ENCODE assay signal across 8 cellular contexts in genomic region chr5:157459715-157460599, GRCh38. TPM values are rescaled to one million over a fixed set of nuclear protein-coding genes. Genes with fewer than 3 reads are reported as not detected.
DNase-seq lines count a peak whose midpoint lies in the region; ATAC-seq, FAIRE-seq and TF ChIP-seq lines count a peak whose summit lies in the region.

Gene NIPAL4, plus strand, starts transcription at chr5:157460213. Its CDS starts 108 bp downstream, at chr5:157460321.

- H3K9ac ChIP-seq in endodermal cell (ENCODE audit: extremely low read depth, low read length, poor library complexity, severe bottlenecking) = no peak within 1 kb of the TSS

- DNase-seq in GM12892 (ENCODE audit: insufficient read length) (peak; percentile 34), endodermal cell (peak; percentile 73), mucosa of descending colon (peak in 2 of 3 donors; percentile 39 to 53)
- peak; percentile 45 to 50 for DNase-seq in activated CD4-positive, alpha-beta T cell treated with anti-CD3 and anti-CD28 coated beads for 4 hours
- DNase-seq in stimulated activated naive CD8-positive, alpha-beta T cell treated with anti-CD3 and anti-CD28 coated beads, Interleukin-15, Interleukin-2, amounts not matched to agents 100 U/mL and 50 U/mL, for 24 hours = peak; percentile 56

- 0 to 3% methylated on average over 5 to 53 of the region's 54 CpGs for WGBS in endodermal cell (ENCODE audit: insufficient coverage in 1 of 2, insufficient read length in 1 of 2), 2 experiments

- peaks cover 62% of the 10 kb centered on the region for H3K27me3 Mint-ChIP-seq in endodermal cell (ENCODE audit: insufficient read depth)

- H3K9me3 ChIP-seq in endodermal cell (ENCODE audit: control insufficient read depth, low read length) (no peaks in the 10 kb centered on the region), mucosa of descending colon (no peaks in the 10 kb centered on the region)

- peak; percentile 36 for FAIRE-seq in GM12892 (lab: Jason Lieb, UNC)

- H3K4me3 ChIP-seq in endodermal cell (ENCODE audit: low read length) (peak within 1 kb of the TSS; percentile 75), mucosa of descending colon (no peak within 1 kb of the TSS)

- TF ChIP-seq POLR2A in GM12892 (IDR thresholded peaks at IDR 0.05; ENCODE audit: low read depth, low read length) = no peak

- H3K36me3 ChIP-seq in endodermal cell (ENCODE audit: control insufficient read depth, insufficient read depth, low read length) (no peaks in the 10 kb centered on the region), mucosa of descending colon (ENCODE audit: low read depth) (no peaks in the 10 kb centered on the region)

- peaks cover 7% of the 10 kb centered on the region for H3K4me1 Mint-ChIP-seq in endodermal cell

- H3K4me1 ChIP-seq in endodermal cell (ENCODE audit: control insufficient read depth, insufficient read depth, low read length) (peaks cover 2% of the 10 kb centered on the region), mucosa of descending colon (ENCODE audit: low read depth) (no peaks in the 10 kb centered on the region)

- H3K27ac ChIP-seq in endodermal cell (ENCODE audit: low read depth, low read length) = no peak within 1 kb of the TSS

- ATAC-seq in mucosa of descending colon (peak; percentile 56), GM19397 (IDR thresholded peaks at IDR 0.05; ENCODE audit: unreplicated experiment) (no peak), GM21723 (IDR thresholded peaks at IDR 0.05; ENCODE audit: unreplicated experiment) (no peak), GM21825 (IDR thresholded peaks at IDR 0.05; ENCODE audit: unreplicated experiment) (no peak)
- peak; percentile 33 for ATAC-seq in stimulated activated naive CD8-positive, alpha-beta T cell treated with anti-CD3 and anti-CD28 coated beads, Interleukin-15, Interleukin-2, amounts not matched to agents 100 U/mL and 50 U/mL, for 24 hours

- no peaks in the 10 kb centered on the region for H3K36me3 Mint-ChIP-seq in endodermal cell (ENCODE audit: low read depth)

- H3K27ac Mint-ChIP-seq in endodermal cell = no peak within 1 kb of the TSS

- no peak for TF ChIP-seq CTCF in endodermal cell (conservative IDR thresholded peaks at IDR 0.05)
- TF ChIP-seq CTCF in mucosa of descending colon (IDR thresholded peaks at IDR 0.05) = no peak

- no peaks in the 10 kb centered on the region for H3K9me3 Mint-ChIP-seq in endodermal cell

- peaks cover 48% of the 10 kb centered on the region for H3K27me3 ChIP-seq in endodermal cell (ENCODE audit: control insufficient read depth, insufficient read depth, low read length, poor library complexity, severe bottlenecking)

- peak within 1 kb of the TSS; percentile 58 for H3K4me3 Mint-ChIP-seq in endodermal cell

- intact Hi-C loops in mucosa of descending colon (cut with DNase I, micrococcal nuclease) = no loop called here

RNA-seq across cellular contexts. Expression of gene NIPAL4, which starts in this region (rescaled TPM):
- 0.40 TPM for polyA plus RNA-seq in GM12892 (2012; ENCODE audit: missing spikeins)
- not detected for total RNA-seq in endodermal cell
- polyA plus RNA-seq in endodermal cell (2013, experiment 1 of 2) = 0.71 TPM
- 0.79 TPM for polyA plus RNA-seq in endodermal cell (2013, experiment 2 of 2)
- 1 to 10 TPM in 1 of 3 donors, under 1 TPM in 1, not detected in 1; 0.70 to 3.2 TPM for total RNA-seq in mucosa of descending colon

Comparison
In these comparisons a context has a peak if more than half of its experiments do, and no peak if none do; other contexts are left out.
1. Peak in DNase-seq and H3K4me3 ChIP-seq in endodermal cell; RNA of the gene not detected or under 1 TPM.
2. ATAC-seq: peak in mucosa of descending colon (single experiment) and stimulated activated naive CD8-positive, alpha-beta T cell treated with anti-CD3 and anti-CD28 coated beads, Interleukin-15, Interleukin-2, amounts not matched to agents 100 U/mL and 50 U/mL, for 24 hours (single experiment); none in GM19397 (single experiment), GM21723 (single experiment) and GM21825 (single experiment).
3. Peak in every context shown above with its lines, with median percentiles within 50 percentile points of each other: DNase-seq.